ENCODE assay signal across 8 cellular contexts in genomic region chrX:41275661-41276609, GRCh38. TPM values are rescaled to one million over a fixed set of nuclear protein-coding genes. Genes with fewer than 3 reads are reported as not detected.
DNase-seq lines count a peak whose midpoint lies in the region; ATAC-seq and TF ChIP-seq lines count a peak whose summit lies in the region.

No MANE protein-coding gene starts in this region.

- TF ChIP-seq POLR2A in body of pancreas (IDR thresholded peaks at IDR 0.05), result peak in 1 of 3 donors; percentile 12

- H3K4me3 ChIP-seq in Karpas-422 (ENCODE audit: low read length), result peak overlapping the region; percentile 61
- peak overlapping the region in 1 of 2 donors; percentile 2 for H3K4me3 ChIP-seq in body of pancreas
- H3K4me3 ChIP-seq in iPS-11a (ENCODE audit: low read depth, low read length), result peak overlapping the region; percentile 39

- H4K20me1 ChIP-seq in Karpas-422 (ENCODE audit: insufficient read depth, low read depth, low read length), result no peaks in the 10 kb centered on the region

- H3K27ac ChIP-seq in Karpas-422 (ENCODE audit: low read length) (no peak overlapping the region), body of pancreas (peak overlapping the region in 3 of 4 donors; percentile 24 to 44 (median 38))

- H3K9me2 ChIP-seq in Karpas-422 (replicated peaks; ENCODE audit: insufficient read depth, low read length), result no peaks in the 10 kb centered on the region

- peak overlapping the region; percentile 67 for H3K4me2 ChIP-seq in Karpas-422 (ENCODE audit: low read depth, low read length, poor library complexity, severe bottlenecking)

- H3K4me3 Mint-ChIP-seq in T-helper 17 cell, result peak overlapping the region; percentile 86

- intact Hi-C loops in body of pancreas (cut with DNase I) (no loop called here), sciatic nerve (cut with DNase I) (no loop called here)

- no peaks in the 10 kb centered on the region for H3K4me1 Mint-ChIP-seq in T-helper 17 cell

- 0% methylated on average over 6 to 30 of the region's 54 CpGs for WGBS in body of pancreas, 2 donors

- H3K36me3 ChIP-seq in Karpas-422 (ENCODE audit: insufficient read depth, low read length), result no peaks in the 10 kb centered on the region
- no peaks in the 10 kb centered on the region for H3K36me3 ChIP-seq in body of pancreas (replicated peaks in 1 of 2; ENCODE audit: insufficient read depth in 1 of 2, low read depth in 2 of 2)

- H3K27me3 ChIP-seq in Karpas-422 (ENCODE audit: low read length), result no peaks in the 10 kb centered on the region
- no peaks in the 10 kb centered on the region for H3K27me3 ChIP-seq in body of pancreas

- H3K79me2 ChIP-seq in Karpas-422 (ENCODE audit: low read length), result no peaks in the 10 kb centered on the region

- peak overlapping the region; percentile 59 for H3K9ac ChIP-seq in Karpas-422 (ENCODE audit: low read length)

- H3K27me3 Mint-ChIP-seq in T-helper 17 cell, result no peaks in the 10 kb centered on the region

- DNase-seq in ACHN (peak; percentile 62), Karpas-422 (peak; percentile 57), T-helper 17 cell (peak; percentile 7 to 19 (median 9)), body of pancreas (peak; percentile 51 to 68 (median 60)), sciatic nerve (ENCODE audit: low spot score) (peak; percentile 81), NCI-H1436 treated with DMSO at 0.1 percent for 48 hours (lab: John Stamatoyannopoulos, UW) (no peak)

- no peaks in the 10 kb centered on the region for H3K36me3 Mint-ChIP-seq in T-helper 17 cell (ENCODE audit: low read depth)

- TF ChIP-seq CTCF in body of pancreas (IDR thresholded peaks at IDR 0.05), result peak in 6 of 7 experiments; percentile 11 to 42 (median 36)

- H3K4me1 ChIP-seq in Karpas-422 (ENCODE audit: low read length) (peaks cover 11% of the 10 kb centered on the region), body of pancreas (peaks cover 5% of the 10 kb centered on the region)

- peak; percentile 72 for ATAC-seq in GM18502 (IDR thresholded peaks at IDR 0.05; ENCODE audit: poor library complexity, unreplicated experiment)
- ATAC-seq in T-helper 17 cell, result peak; percentile 80
- ATAC-seq in body of pancreas, result peak; percentile 80
- peak; percentile 87 for ATAC-seq in sciatic nerve

- H2AFZ ChIP-seq in Karpas-422 (ENCODE audit: low read length), result peak overlapping the region; percentile 87; the same call in 1 of the 2 replicates

- H3K9me3 ChIP-seq in Karpas-422 (ENCODE audit: low read length) (no peaks in the 10 kb centered on the region), T-helper 17 cell (ENCODE audit: control insufficient read depth, low read length, poor library complexity, severe bottlenecking) (no peaks in the 10 kb centered on the region), body of pancreas (no peaks in the 10 kb centered on the region)

- in situ Hi-C loops in ACHN (cut with HindIII; ENCODE audit: low pct_ligation_motif_present, low pct_unique_long_range_greater_than_20kb, low sequenced_read_pairs), result no loop called here

- H3K27ac Mint-ChIP-seq in T-helper 17 cell, result peak overlapping the region; percentile 67

RNA-seq across cellular contexts. Expression of gene DDX3X, which starts 58.0 kb away (rescaled TPM):
- total RNA-seq in Karpas-422 (2014; rRNA removed; shearing (Covaris generic); ENCODE audit: low replicate concordance), result 198 and 210 TPM in 2 replicates
- total RNA-seq in T-helper 17 cell, result 100 to 1,000 TPM; 795 to 944 TPM
- 100 to 1,000 TPM; 104 to 127 TPM for total RNA-seq in body of pancreas
- total RNA-seq in sciatic nerve, result 334 TPM
